In genomic region chr20:5780233-5781217, GRCh38 we compare ENCODE assay signal across 11 cellular contexts. TPM values are rescaled to one million over a fixed set of nuclear protein-coding genes. Genes with fewer than 3 reads are reported as not detected.
DNase-seq lines count a peak whose midpoint lies in the region; ATAC-seq and TF ChIP-seq lines count a peak whose summit lies in the region.
"Had no signal": no experiment of that assay in that cellular context is flagged by ENCODE, and none has a peak within 500 bp of the region (broad histone marks: within the 10 kb centered on the region; RNA-seq: fewer than 3 reads in every experiment).

No MANE protein-coding gene starts in this region.

- no peak for TF ChIP-seq POLR2A in erythroblast (IDR thresholded peaks at IDR 0.05; ENCODE audit: low read length)

- DNase-seq in natural killer cell treated with Interleukin-12 subunit alpha and Interleukin-12 subunit beta and Interleukin-15 and Interleukin-18, amount 100 ng/mL, for 72 hours (ENCODE audit: low spot score) = no peak
- DNase-seq in natural killer cell (no peak), erythroblast (lab: John Stamatoyannopoulos, UW) (peak; percentile 78 to 82), NCI-H1048 (lab: John Stamatoyannopoulos, UW) (no peak), CD1c-positive myeloid dendritic cell (ENCODE audit: extremely low spot score) (no peak), hepatic stellate cell (ENCODE audit: low spot score) (no peak)
- no peak for DNase-seq in stimulated activated CD4-positive, alpha-beta T cell treated with anti-CD3 and anti-CD28 coated beads, Interleukin-2, amount 100 ng/mL, for 24 hours
- DNase-seq: C1 segment of cervical spinal cord, midbrain, NCI-H446 had no signal

- H3K27ac Mint-ChIP-seq in natural killer cell treated with Interleukin-12 subunit alpha and Interleukin-12 subunit beta and Interleukin-15 and Interleukin-18, amount 100 ng/mL, for 72 hours = peak overlapping the region in 1 of 2 donors; percentile 30
- peak overlapping the region in 1 of 2 donors; percentile 30 for H3K27ac Mint-ChIP-seq in natural killer cell

- no peak for ATAC-seq in natural killer cell treated with Interleukin-12 subunit alpha and Interleukin-12 subunit beta and Interleukin-15 and Interleukin-18, amount 100 ng/mL, for 72 hours
- no peak for ATAC-seq in natural killer cell
- ATAC-seq in HG03442 (IDR thresholded peaks at IDR 0.05; ENCODE audit: unreplicated experiment) = peak; percentile 50

- peaks cover 11% of the 10 kb centered on the region for H3K36me3 Mint-ChIP-seq in natural killer cell treated with Interleukin-12 subunit alpha and Interleukin-12 subunit beta and Interleukin-15 and Interleukin-18, amount 100 ng/mL, for 72 hours
- H3K36me3 Mint-ChIP-seq in natural killer cell = peaks cover 7% of the 10 kb centered on the region

- intact Hi-C loops in natural killer cell (cut with micrococcal nuclease) = no loop called here

- peaks cover 6 to 7% of the 10 kb centered on the region in 2 donors for H3K4me1 Mint-ChIP-seq in natural killer cell treated with Interleukin-12 subunit alpha and Interleukin-12 subunit beta and Interleukin-15 and Interleukin-18, amount 100 ng/mL, for 72 hours (ENCODE audit: low read depth in 2 of 2)
- peaks cover 0 to 5% of the 10 kb centered on the region in 2 donors for H3K4me1 Mint-ChIP-seq in natural killer cell

- no peaks in the 10 kb centered on the region for H3K27me3 Mint-ChIP-seq in natural killer cell treated with Interleukin-12 subunit alpha and Interleukin-12 subunit beta and Interleukin-15 and Interleukin-18, amount 100 ng/mL, for 72 hours
- H3K27me3 Mint-ChIP-seq in natural killer cell (ENCODE audit: low read depth in 2 of 2) = no peaks in the 10 kb centered on the region

- no peaks in the 10 kb centered on the region for H3K9me3 Mint-ChIP-seq in natural killer cell treated with Interleukin-12 subunit alpha and Interleukin-12 subunit beta and Interleukin-15 and Interleukin-18, amount 100 ng/mL, for 72 hours
- no peaks in the 10 kb centered on the region for H3K9me3 Mint-ChIP-seq in natural killer cell

- TF ChIP-seq CTCF in natural killer cell (IDR thresholded peaks at IDR 0.05) = no peak

- H3K4me3 Mint-ChIP-seq in natural killer cell treated with Interleukin-12 subunit alpha and Interleukin-12 subunit beta and Interleukin-15 and Interleukin-18, amount 100 ng/mL, for 72 hours = peak overlapping the region; percentile 47
- H3K4me3 Mint-ChIP-seq in natural killer cell = no peak overlapping the region

RNA-seq across cellular contexts. Expression of gene SHLD1, which starts 30.3 kb away (rescaled TPM):
- total RNA-seq in natural killer cell treated with Interleukin-12 subunit alpha and Interleukin-12 subunit beta and Interleukin-15 and Interleukin-18, amount 100 ng/mL, for 72 hours = 10 to 100 TPM in 1 of 2 donors, 1 to 10 TPM in 1; 7.8 to 11.6 TPM
- 10 to 100 TPM in 1 of 3 donors, 1 to 10 TPM in 2; 6.6 to 12.2 (median 8.3) TPM for total RNA-seq in natural killer cell

Comparison
In these comparisons a context has a peak if more than half of its experiments do, and no peak if none do; other contexts are left out.
1. DNase-seq: peak in erythroblast (2 of 2); none in natural killer cell treated with Interleukin-12 subunit alpha and Interleukin-12 subunit beta and Interleukin-15 and Interleukin-18, amount 100 ng/mL, for 72 hours (single experiment), natural killer cell (single experiment), NCI-H1048 (single experiment), CD1c-positive myeloid dendritic cell (single experiment), hepatic stellate cell (single experiment) and stimulated activated CD4-positive, alpha-beta T cell treated with anti-CD3 and anti-CD28 coated beads, Interleukin-2, amount 100 ng/mL, for 24 hours (0 of 2).